ENCODE assay signal across 19 cellular contexts in genomic region chr3:3699407-3699806, GRCh38.
"Had no signal": no experiment of that assay in that cellular context is flagged by ENCODE, and none has a peak within 500 bp of the region (broad histone marks: within the 10 kb centered on the region; RNA-seq: fewer than 3 reads in every experiment).

No MANE protein-coding gene starts in this region.

- ATAC-seq: Panc1, PC-3, Right ventricle myocardium inferior, SK-N-SH treated with all-trans-retinoic acid at 6 μM for 48 hours had no signal

- H3K9me3 ChIP-seq: SJCRH30 had no signal

- DNase-seq: KBM-7; MV-4-11; NCI-H1048; NCI-H1105; NCI-H1436 treated with DMSO at 0.1 percent for 48 hours; NCI-H1694; NCI-H187 treated with DMSO at 0.1 percent for 48 hours; NCI-H2029 treated with DMSO at 0.1 percent for 48 hours; NCI-H2171 treated with DMSO at 0.1 percent for 48 hours; NCI-H345; NCI-H446 treated with DMSO at 0.1 percent for 48 hours; NCI-H526; NCI-H82; NK-92 treated with Interleukin-12 subunit alpha and Interleukin-12 subunit beta, amount 100 ng/mL, for 24 hours; PC-3; SJCRH30 had no signal

- H3K4me1 ChIP-seq: SJCRH30 had no signal

- H3K27me3 ChIP-seq: SJCRH30 had no signal

- H3K36me3 ChIP-seq: SJCRH30 had no signal

- H3K4me3 ChIP-seq: SJCRH30 had no signal
